8 cellular contexts compared by ENCODE assay signal in genomic region chr1:212699839-212700596, GRCh38. TPM values are rescaled to one million over a fixed set of nuclear protein-coding genes. Genes with fewer than 3 reads are reported as not detected.
DNase-seq lines count a peak whose midpoint lies in the region; ATAC-seq, FAIRE-seq and TF ChIP-seq lines count a peak whose summit lies in the region.

A gene with protein sequence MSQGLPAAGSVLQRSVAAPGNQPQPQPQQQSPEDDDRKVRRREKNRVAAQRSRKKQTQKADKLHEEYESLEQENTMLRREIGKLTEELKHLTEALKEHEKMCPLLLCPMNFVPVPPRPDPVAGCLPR (minus strand): TSS chr1:212699840. CDS start chr1:212699762, 78 bp downstream.

- ATAC-seq in GM18868 (IDR thresholded peaks at IDR 0.05; ENCODE audit: unreplicated experiment) (peak; percentile 31), HG02938 (IDR thresholded peaks at IDR 0.05; ENCODE audit: unreplicated experiment) (peak; percentile 27), T-helper 17 cell (peak; percentile 53), K562 (0 out of 3 replicates have a peak, but pooled peaks have one; percentile 2), HG03457 (IDR thresholded peaks at IDR 0.05; ENCODE audit: unreplicated experiment) (no peak)

- H3K27me3 ChIP-seq in K562 (ENCODE audit: control insufficient read depth in 2 of 2, insufficient read depth in 2 of 2, low read length in 2 of 2) (peaks cover 45% of the 10 kb centered on the region in 2 experiments), layer of hippocampus (ENCODE audit: control insufficient read depth, insufficient read depth, low read length) (peaks cover 2% of the 10 kb centered on the region)

- no peaks in the 10 kb centered on the region for H3K79me2 ChIP-seq in K562 (ENCODE audit: control insufficient read depth, insufficient read depth, low read length)

- TF ChIP-seq CTCF in K562 (IDR thresholded peaks at IDR 0.05 in 2 of 3, conservative IDR thresholded peaks at IDR 0.05 in 1 of 3; ENCODE audit: insufficient read depth in 2 of 3, low read depth in 1 of 3, low read length in 3 of 3) = no peak

- peak within 1 kb of the TSS; percentile 46 for H3K4me3 ChIP-seq in K562

- intact Hi-C loops in K562 (cut with micrococcal nuclease) = loop anchor here (2.0 to 10.0 kb wide), 2 partner anchors 83 to 215 kb away; no protein-coding TSS in a partner anchor

- TF ChIP-seq RAD21 in K562 (CRISPR knock-in tag; conservative IDR thresholded peaks at IDR 0.05 in 1 of 2, IDR thresholded peaks at IDR 0.05 in 1 of 2) = no peak

- H3K4me1 ChIP-seq in K562 (replicated peaks in 1 of 2; ENCODE audit: control insufficient read depth in 2 of 2, insufficient read depth in 2 of 2, low read length in 2 of 2) = peaks cover 19 to 23% of the 10 kb centered on the region in 2 experiments

- TF ChIP-seq POLR2A in K562 (conservative IDR thresholded peaks at IDR 0.05) = no peak

- FAIRE-seq in K562 (lab: Jason Lieb, UNC) = no peak

- H3K4me2 ChIP-seq in K562 (ENCODE audit: insufficient read depth, low read length) = peak within 1 kb of the TSS; percentile 83

- in situ Hi-C loops in K562 (cut with MboI) = no loop called here

- peak within 1 kb of the TSS; percentile 23 to 87; a peak in 3 of 4 replicates for H3K9ac ChIP-seq in K562 (ENCODE audit: insufficient read depth in 1 of 2, low read depth in 2 of 2, low read length in 2 of 2)

- H3K27ac ChIP-seq in K562 (ENCODE audit: extremely low read depth, low read depth, low read length) = no peak within 1 kb of the TSS
- peak within 1 kb of the TSS; percentile 50 for H3K27ac ChIP-seq in layer of hippocampus (ENCODE audit: low read depth, low read length)

- H3K27me3 Mint-ChIP-seq in T-helper 17 cell = no peaks in the 10 kb centered on the region

- H2AFZ ChIP-seq in K562 (ENCODE audit: low read depth, low read length) = peak within 1 kb of the TSS; percentile 86

- WGBS in K562 (ENCODE audit: insufficient coverage, low coverage, missing lambda C conversion rate) = 6% methylated on average over 49 of the region's 89 CpGs

- peaks cover 50% of the 10 kb centered on the region for H3K4me1 Mint-ChIP-seq in T-helper 17 cell

- no peaks in the 10 kb centered on the region for H3K9me1 ChIP-seq in K562 (ENCODE audit: control insufficient read depth, insufficient read depth, low read length)

- H4K20me1 ChIP-seq in K562 (replicated peaks; ENCODE audit: control insufficient read depth, insufficient read depth, low read length) = no peaks in the 10 kb centered on the region

- H3K4me3 Mint-ChIP-seq in T-helper 17 cell = peak within 1 kb of the TSS; percentile 88

- peak within 1 kb of the TSS; percentile 65 for H3K27ac Mint-ChIP-seq in T-helper 17 cell

- H3K9me3 ChIP-seq in T-helper 17 cell (ENCODE audit: control insufficient read depth, low read length, poor library complexity, severe bottlenecking) (no peaks in the 10 kb centered on the region), K562 (replicated peaks; ENCODE audit: control insufficient read depth, insufficient read depth, low read depth, low read length) (no peaks in the 10 kb centered on the region)

- no peaks in the 10 kb centered on the region for H3K36me3 ChIP-seq in K562 (ENCODE audit: control insufficient read depth, insufficient read depth, low read length)

- POLR2A ChIA-PET in K562 (lab: Yijun Ruan, JAX) = interaction anchor here (0.6 to 1.9 kb wide), 2 partner anchors 10 to 92 kb away, joined by 3 to 4 read pairs; partner anchors contain the start of gene ATF3

- TF ChIP-seq EP300 in K562 (IDR thresholded peaks at IDR 0.05; ENCODE audit: low read length) = no peak

- no TSS peak for BruUV-seq in K562 (replicated peaks; lab: Mats Ljungman, UMichigan)

- CTCF ChIA-PET in K562 (lab: Yijun Ruan, JAX; ENCODE audit: low intra/inter-chr PET ratio) = interaction anchor here (0.6 to 2.0 kb wide), 3 partner anchors 82 to 186 kb away, joined by 3 to 12 read pairs (median 4); no protein-coding TSS in a partner anchor

- DNase-seq in T-helper 17 cell (peak; percentile 35 to 60 (median 58)), K562 (ENCODE audit: extremely low read depth in 1 of 4, low spot score in 3 of 4) (peak in 2 of 4 experiments; percentile 82 to 86), COLO668 (lab: John Stamatoyannopoulos, UW; ENCODE audit: unreplicated experiment) (no peak)
- peak; percentile 56 for DNase-seq in stimulated activated CD4-positive, alpha-beta T cell treated with anti-CD3 and anti-CD28 coated beads, Interleukin-4, amount 100 ng/mL, for 24 hours

- peaks cover 3% of the 10 kb centered on the region for H3K36me3 Mint-ChIP-seq in T-helper 17 cell (ENCODE audit: low read depth)

TF ChIP-seq in K562, 482 proteins besides CTCF, POLR2A, EP300 and RAD21 (continues in another document):
- TF ChIP-seq USF2 (CRISPR knock-in tag; IDR thresholded peaks at IDR 0.05) (peak; percentile 68), MEIS2 (IDR thresholded peaks at IDR 0.05; ENCODE audit: partially characterized antibody) (no peak), KDM2B (CRISPR knock-in tag; IDR thresholded peaks at IDR 0.05) (0 out of 2 replicates have a peak, but pooled peaks have one; percentile 50), ZNF77 (CRISPR knock-in tag; IDR thresholded peaks at IDR 0.05) (no peak), NEUROD1 (IDR thresholded peaks at IDR 0.05; ENCODE audit: borderline replicate concordance, low read depth, low read length, partially characterized antibody) (no peak), RBM15 (IDR thresholded peaks at IDR 0.05; ENCODE audit: insufficient read depth, low read length) (no peak), TFAM (CRISPR knock-in tag; conservative IDR thresholded peaks at IDR 0.05) (no peak), EGR1 (conservative IDR thresholded peaks at IDR 0.05) (peak; percentile 52), ZNF12 (CRISPR knock-in tag; IDR thresholded peaks at IDR 0.05) (peak; percentile 56; the same call in 1 of the 2 replicates), POLR2G (IDR thresholded peaks at IDR 0.05; ENCODE audit: low read depth, low read length) (0 out of 2 replicates have a peak, but pooled peaks have one; percentile 32), VEZF1 (CRISPR knock-in tag; IDR thresholded peaks at IDR 0.05) (peak; percentile 47), TFE3 (CRISPR knock-in tag; IDR thresholded peaks at IDR 0.05) (peak; percentile 68), SNRNP70 (optimal IDR thresholded peaks at IDR 0.05; ENCODE audit: low read depth, low read length) (no peak)

RNA-seq across cellular contexts. Expression of the gene that starts here (rescaled TPM):
- total RNA-seq in T-helper 17 cell (under 1 TPM; 0.20 to 0.34 TPM), K562 (2014; rRNA removed) (3.4 and 3.6 TPM in 2 replicates), K562 (2014; rRNA removed; fragmentation: Illumina TruSeq; extraction: Trizol) (0.96 and 1.1 TPM in 2 replicates), K562 (2015; rRNA removed; fragmentation: Illumina TruSeq; extraction: Trizol) (0.40 and 0.57 TPM in 2 replicates), K562 (2021) (2.0 and 3.8 TPM in 2 replicates)
- total RNA-seq in K562 (2011; cell fraction: chromatin; rRNA removed; ENCODE audit: low replicate concordance) = 1.7 and 2.4 TPM in 2 replicates
- 1.3 and 1.6 TPM in 2 replicates for total RNA-seq in K562 (2011; cell fraction: nucleolus; rRNA removed)
- total RNA-seq in K562 (2011; cell fraction: nucleoplasm; rRNA removed) = 1.2 and 2.6 TPM in 2 replicates
- polyA plus RNA-seq in K562 (2011; rRNA removed) (0.93 and 2.0 TPM in 2 replicates), K562 (2014; fragmentation: Illumina TruSeq; extraction: Trizol) (2.7 and 3.1 TPM in 2 replicates), K562 (2014; fragmentation: Nextera tagmentation; extraction: Ambion mirVana) (under 1 TPM; 0.51 to 0.57 TPM), K562 (2014; rRNA removed) (3.8 and 5.2 TPM in 2 replicates)
- 0.68 and 4.4 TPM in 2 replicates for polyA plus RNA-seq in K562 (2011; cell fraction: cytosol; rRNA removed)
- polyA plus RNA-seq in K562 (2011; cell fraction: nucleus; rRNA removed) = 0.48 and 0.71 TPM in 2 replicates
- 1.9 and 8.3 TPM in 2 replicates for polyA plus RNA-seq in K562 (2012)
- polyA minus RNA-seq in K562 (2011; rRNA and poly(A)+ RNA removed) = 0.18 and 0.25 TPM in 2 replicates
- 1.1 TPM in 1 of 2 replicates, not detected in the other for polyA minus RNA-seq in K562 (2011; cell fraction: cytosol; rRNA and poly(A)+ RNA removed)
- 0.11 and 0.54 TPM in 2 replicates for polyA minus RNA-seq in K562 (2011; cell fraction: nucleus; rRNA and poly(A)+ RNA removed)

Comparison
In these comparisons a context has a peak if more than half of its experiments do, and no peak if none do; other contexts are left out.
1. Peak in DNase-seq and ATAC-seq in T-helper 17 cell; RNA of the gene not detected or under 1 TPM.